In genomic region chr3:52250122-52250521, GRCh38 we compare ENCODE assay signal across 20 cellular contexts. TPM values are rescaled to one million over a fixed set of nuclear protein-coding genes. Genes with fewer than 3 reads are reported as not detected.
DNase-seq lines count a peak whose midpoint lies in the region; ATAC-seq and TF ChIP-seq lines count a peak whose summit lies in the region.
"Had no signal": no experiment of that assay in that cellular context is flagged by ENCODE, and none has a peak within 500 bp of the region (broad histone marks: within the 10 kb centered on the region; RNA-seq: fewer than 3 reads in every experiment).

No MANE protein-coding gene starts in this region.

- H3K27ac ChIP-seq in psoas muscle, result peak overlapping the region; percentile 36
- H3K27ac ChIP-seq: SJSA1 had no signal

- WGBS in psoas muscle, 3 donors, result 82 to 89% (median 83%) methylated on average over 1 of the region's 1 CpG

- H3K27ac Mint-ChIP-seq in activated CD4-positive, alpha-beta T cell treated with anti-CD3 and anti-CD28 coated beads, Interleukin-2, amount 10 ng/mL, durations not matched to agents 7 days and 5 days, result peak overlapping the region; percentile 79
- H3K27ac Mint-ChIP-seq in T-helper 17 cell (peak overlapping the region; percentile 87), chondrocyte (ENCODE audit: unreplicated experiment) (no peak overlapping the region)
- H3K27ac Mint-ChIP-seq: endodermal cell had no signal

- no peaks in the 10 kb centered on the region for H3K27me3 Mint-ChIP-seq in activated CD4-positive, alpha-beta T cell treated with anti-CD3 and anti-CD28 coated beads, Interleukin-2, amount 10 ng/mL, durations not matched to agents 7 days and 5 days
- H3K27me3 Mint-ChIP-seq in T-helper 17 cell (no peaks in the 10 kb centered on the region), chondrocyte (ENCODE audit: low read depth) (no peaks in the 10 kb centered on the region)

- ATAC-seq in T-helper 17 cell (no peak), psoas muscle (no peak), GM19351 (IDR thresholded peaks at IDR 0.05; ENCODE audit: unreplicated experiment) (no peak), HG03135 (IDR thresholded peaks at IDR 0.05; ENCODE audit: unreplicated experiment) (no peak)
- ATAC-seq: K562, left lung had no signal

- no peak for TF ChIP-seq CTCF in chondrocyte (IDR thresholded peaks at IDR 0.05)
- TF ChIP-seq CTCF in psoas muscle (IDR thresholded peaks at IDR 0.05), result no peak

- intact Hi-C loops in psoas muscle (cut with DNase I), result no loop called here

- H3K36me3 ChIP-seq in psoas muscle (ENCODE audit: insufficient read depth in 1 of 2, low read depth in 1 of 2), result peaks cover 0 to 71% of the 10 kb centered on the region in 2 donors

- no peaks in the 10 kb centered on the region for H3K9me3 Mint-ChIP-seq in activated CD4-positive, alpha-beta T cell treated with anti-CD3 and anti-CD28 coated beads, Interleukin-2, amount 10 ng/mL, durations not matched to agents 7 days and 5 days
- no peaks in the 10 kb centered on the region for H3K9me3 Mint-ChIP-seq in chondrocyte (ENCODE audit: low read depth)
- H3K9me3 Mint-ChIP-seq: endodermal cell had no signal

- CTCF ChIA-PET in activated CD4-positive, alpha-beta T cell treated with anti-CD3 and anti-CD28 coated beads, Interleukin-2, amount 10 ng/mL, durations not matched to agents 7 days and 5 days (lab: Charles Lee), result interaction anchor here (0.6 to 5.4 kb wide), 10 partner anchors 10 to 168 kb away, joined by 3 to 45 read pairs (median 8); partner anchors contain the start of gene WDR82

- H3K9me3 ChIP-seq in T-helper 17 cell (ENCODE audit: control insufficient read depth, low read length, poor library complexity, severe bottlenecking) (no peaks in the 10 kb centered on the region), psoas muscle (no peaks in the 10 kb centered on the region)
- H3K9me3 ChIP-seq: left lung, SJSA1 had no signal

- peaks cover 77% of the 10 kb centered on the region for H3K36me3 Mint-ChIP-seq in activated CD4-positive, alpha-beta T cell treated with anti-CD3 and anti-CD28 coated beads, Interleukin-2, amount 10 ng/mL, durations not matched to agents 7 days and 5 days (ENCODE audit: low read depth)
- H3K36me3 Mint-ChIP-seq in T-helper 17 cell (ENCODE audit: low read depth) (peaks cover 4% of the 10 kb centered on the region), chondrocyte (ENCODE audit: low read depth) (peaks cover 11% of the 10 kb centered on the region)

- H3K4me3 ChIP-seq in psoas muscle, result no peak overlapping the region
- H3K4me3 ChIP-seq: K562, left lung, SJSA1 had no signal

- no peak for DNase-seq in activated CD4-positive, alpha-beta T cell treated with anti-CD3 and anti-CD28 coated beads, Interleukin-2, amount 10 ng/mL, durations not matched to agents 7 days and 5 days
- DNase-seq in activated CD4-positive, alpha-beta T cell treated with anti-CD3 and anti-CD28 coated beads for 4 hours, result no peak
- no peak for DNase-seq in T-helper 17 cell
- DNase-seq in chondrocyte (ENCODE audit: low spot score), result peak; percentile 34
- no peak for DNase-seq in psoas muscle
- DNase-seq in SIG-M5 treated with dmso at 0.1 percent for 504 hours (lab: John Stamatoyannopoulos, UW; ENCODE audit: unreplicated experiment), result no peak
- DNase-seq: activated CD4-positive, alpha-beta T cell treated with anti-CD3 and anti-CD28 coated beads, Interleukin-2, amount 50 U/mL, for 48 hours; EL; endodermal cell; foreskin fibroblast; left lung; NCI-H1048; NCI-H2081; NCI-H69 had no signal

- POLR2A ChIA-PET in activated CD4-positive, alpha-beta T cell treated with anti-CD3 and anti-CD28 coated beads, Interleukin-2, amount 10 ng/mL, durations not matched to agents 7 days and 5 days (lab: Charles Lee), result no interaction called here

- no peaks in the 10 kb centered on the region for H3K27me3 ChIP-seq in psoas muscle (ENCODE audit: insufficient read depth in 3 of 3, low read length in 2 of 3)
- H3K27me3 ChIP-seq: left lung, SJSA1 had no signal

- peaks cover 82% of the 10 kb centered on the region for H3K4me1 Mint-ChIP-seq in activated CD4-positive, alpha-beta T cell treated with anti-CD3 and anti-CD28 coated beads, Interleukin-2, amount 10 ng/mL, durations not matched to agents 7 days and 5 days
- H3K4me1 Mint-ChIP-seq in T-helper 17 cell, result peaks cover 70% of the 10 kb centered on the region
- peaks cover 22% of the 10 kb centered on the region for H3K4me1 Mint-ChIP-seq in chondrocyte (ENCODE audit: low read depth)
- H3K4me1 Mint-ChIP-seq: endodermal cell had no signal

- peaks cover 29% of the 10 kb centered on the region for H3K4me1 ChIP-seq in psoas muscle

- H3K4me3 Mint-ChIP-seq in activated CD4-positive, alpha-beta T cell treated with anti-CD3 and anti-CD28 coated beads, Interleukin-2, amount 10 ng/mL, durations not matched to agents 7 days and 5 days, result no peak overlapping the region
- H3K4me3 Mint-ChIP-seq in T-helper 17 cell, result no peak overlapping the region
- no peak overlapping the region for H3K4me3 Mint-ChIP-seq in chondrocyte (ENCODE audit: unreplicated experiment)
- H3K4me3 Mint-ChIP-seq: endodermal cell had no signal

RNA-seq across cellular contexts. Expression of gene PPM1M, which starts 4.6 kb away (rescaled TPM):
- total RNA-seq in activated CD4-positive, alpha-beta T cell treated with anti-CD3 and anti-CD28 coated beads, Interleukin-2, amount 10 ng/mL, durations not matched to agents 7 days and 5 days, result 10 to 100 TPM; 82.2 to 92.7 TPM
- 10 to 100 TPM; 43.9 to 58.0 TPM for total RNA-seq in T-helper 17 cell
- total RNA-seq in chondrocyte, result 14.5 to 20.8 TPM (median 20.1 TPM) in 3 replicates
- total RNA-seq in psoas muscle, result 1 to 10 TPM; 2.1 to 7.5 (median 3.9) TPM
- polyA plus RNA-seq in psoas muscle, result 1 to 10 TPM; 2.5 to 3.3 (median 2.6) TPM

RNA-seq across cellular contexts. Expression of gene TWF2, which starts 11.2 kb away (rescaled TPM):
- 100 to 1,000 TPM; 117 to 119 TPM for total RNA-seq in activated CD4-positive, alpha-beta T cell treated with anti-CD3 and anti-CD28 coated beads, Interleukin-2, amount 10 ng/mL, durations not matched to agents 7 days and 5 days
- total RNA-seq in T-helper 17 cell, result 10 to 100 TPM; 44.8 to 48.2 TPM
- total RNA-seq in chondrocyte, result 58.9 to 65.9 TPM (median 65.2 TPM) in 3 replicates
- 100 to 1,000 TPM in 3 of 4 donors, 10 to 100 TPM in 1; 74.9 to 224 (median 138) TPM for total RNA-seq in psoas muscle
- 100 to 1,000 TPM in 1 of 3 donors, 10 to 100 TPM in 2; 19.6 to 160 (median 74.6) TPM for polyA plus RNA-seq in psoas muscle

RNA-seq across cellular contexts. Expression of gene TLR9, which starts 24.7 kb away (rescaled TPM):
- total RNA-seq in activated CD4-positive, alpha-beta T cell treated with anti-CD3 and anti-CD28 coated beads, Interleukin-2, amount 10 ng/mL, durations not matched to agents 7 days and 5 days, result under 1 TPM; 0.55 to 0.65 TPM
- total RNA-seq in T-helper 17 cell, result under 1 TPM in 1 of 2 donors, not detected in 1; 0.42 TPM
- 0.12 TPM in 1 of 3 replicates, not detected in the others for total RNA-seq in chondrocyte
- total RNA-seq in psoas muscle, result under 1 TPM in 3 of 4 donors, not detected in 1; 0.34 to 0.55 (median 0.41) TPM
- under 1 TPM; 0.04 to 0.14 (median 0.08) TPM for polyA plus RNA-seq in psoas muscle
- total RNA-seq: A673, K562, pulmonary artery endothelial cell, SJSA1 had no signal
- polyA plus RNA-seq: K562 had no signal

RNA-seq across cellular contexts. Expression of gene WDR82, which starts 28.3 kb away (rescaled TPM):
- 100 to 1,000 TPM; 140 to 143 TPM for total RNA-seq in activated CD4-positive, alpha-beta T cell treated with anti-CD3 and anti-CD28 coated beads, Interleukin-2, amount 10 ng/mL, durations not matched to agents 7 days and 5 days
- total RNA-seq in T-helper 17 cell (100 to 1,000 TPM; 109 to 114 TPM), chondrocyte (73.0 to 74.9 TPM (median 74.7 TPM) in 3 replicates), psoas muscle (10 to 100 TPM; 62.1 to 93.1 (median 85.5) TPM)
- polyA plus RNA-seq in psoas muscle, result 10 to 100 TPM; 46.1 to 96.7 (median 53.4) TPM

RNA-seq across cellular contexts. Expression of gene GLYCTK, which starts 37.5 kb away (rescaled TPM):
- 10 to 100 TPM; 25.0 to 29.4 TPM for total RNA-seq in activated CD4-positive, alpha-beta T cell treated with anti-CD3 and anti-CD28 coated beads, Interleukin-2, amount 10 ng/mL, durations not matched to agents 7 days and 5 days
- 10 to 100 TPM; 30.6 to 42.2 TPM for total RNA-seq in T-helper 17 cell
- total RNA-seq in chondrocyte, result 4.8 to 9.8 TPM (median 5.0 TPM) in 3 replicates
- total RNA-seq in psoas muscle, result 1 to 10 TPM; 3.0 to 7.2 (median 5.7) TPM
- polyA plus RNA-seq in psoas muscle, result 10 to 100 TPM in 1 of 3 donors, 1 to 10 TPM in 2; 3.1 to 16.5 (median 4.2) TPM
